In genomic region chr17:78151514-78152008, GRCh38 we compare ENCODE assay signal across 12 cellular contexts. TPM values are rescaled to one million over a fixed set of nuclear protein-coding genes. Genes with fewer than 3 reads are reported as not detected.
DNase-seq lines count a peak whose midpoint lies in the region; ATAC-seq, FAIRE-seq and TF ChIP-seq lines count a peak whose summit lies in the region.
"Had no signal": no experiment of that assay in that cellular context is flagged by ENCODE, and none has a peak within 500 bp of the region (broad histone marks: within the 10 kb centered on the region; RNA-seq: fewer than 3 reads in every experiment).

No MANE protein-coding gene starts in this region.

- FAIRE-seq in bronchial epithelial cell (lab: Jason Lieb, UNC) = no peak
- no peak for FAIRE-seq in HTR-8/SVneo (lab: Jason Lieb, UNC)

- no peak overlapping the region for H3K4me3 Mint-ChIP-seq in T-helper 2 cell treated with Interferon-gamma antibody and Interleukin-4, amounts not matched to agents 5 μg/mL and 100 μg/mL, for 36 hours
- H3K4me3 Mint-ChIP-seq: CD4-positive, CD25-positive, alpha-beta regulatory T cell had no signal

- no peaks in the 10 kb centered on the region for H3K9me3 Mint-ChIP-seq in T-helper 2 cell treated with Interferon-gamma antibody and Interleukin-4, amounts not matched to agents 5 μg/mL and 100 μg/mL, for 36 hours
- H3K9me3 Mint-ChIP-seq: CD4-positive, CD25-positive, alpha-beta regulatory T cell had no signal

- no peak overlapping the region for H3K27ac Mint-ChIP-seq in T-helper 2 cell treated with Interferon-gamma antibody and Interleukin-4, amounts not matched to agents 5 μg/mL and 100 μg/mL, for 36 hours
- H3K27ac Mint-ChIP-seq: CD4-positive, CD25-positive, alpha-beta regulatory T cell had no signal

- H3K27me3 ChIP-seq in bronchial epithelial cell (ENCODE audit: control insufficient read depth, insufficient read depth, low read length) = no peaks in the 10 kb centered on the region
- H3K27me3 ChIP-seq in mucosa of rectum (ENCODE audit: control insufficient read depth in 2 of 2, insufficient read depth in 2 of 2, low read length in 2 of 2) = no peaks in the 10 kb centered on the region
- H3K27me3 ChIP-seq: esophagus muscularis mucosa had no signal

- H3K4me3 ChIP-seq in bronchial epithelial cell (ENCODE audit: low read depth, low read length) (no peak overlapping the region), mucosa of rectum (ENCODE audit: low read length in 2 of 2) (no peak overlapping the region)
- H3K4me3 ChIP-seq: esophagus muscularis mucosa, SJCRH30 had no signal

- peaks cover 8% of the 10 kb centered on the region for H3K4me1 Mint-ChIP-seq in T-helper 2 cell treated with Interferon-gamma antibody and Interleukin-4, amounts not matched to agents 5 μg/mL and 100 μg/mL, for 36 hours (ENCODE audit: low read depth)

- no peaks in the 10 kb centered on the region for H3K27me3 Mint-ChIP-seq in T-helper 2 cell treated with Interferon-gamma antibody and Interleukin-4, amounts not matched to agents 5 μg/mL and 100 μg/mL, for 36 hours (ENCODE audit: low read depth)

- H3K27ac ChIP-seq in mucosa of rectum (ENCODE audit: low read depth in 2 of 2, low read length in 2 of 2) = peak overlapping the region; percentile 77 to 80
- H3K27ac ChIP-seq: esophagus muscularis mucosa, SJCRH30 had no signal

- H3K4me1 ChIP-seq in mucosa of rectum (ENCODE audit: control insufficient read depth in 2 of 2, insufficient read depth in 2 of 2, low read length in 2 of 2) = peaks cover 42 to 43% of the 10 kb centered on the region in 2 donors
- H3K4me1 ChIP-seq: SJCRH30 had no signal

- no peak for ATAC-seq in GM18907 (IDR thresholded peaks at IDR 0.05; ENCODE audit: unreplicated experiment)

- no peaks in the 10 kb centered on the region for H3K36me3 Mint-ChIP-seq in T-helper 2 cell treated with Interferon-gamma antibody and Interleukin-4, amounts not matched to agents 5 μg/mL and 100 μg/mL, for 36 hours (ENCODE audit: low read depth)
- H3K36me3 Mint-ChIP-seq: CD4-positive, CD25-positive, alpha-beta regulatory T cell had no signal

- DNase-seq in ELR (ENCODE audit: low read depth) = peak; percentile 81
- DNase-seq in bronchial epithelial cell (ENCODE audit: low read depth) = peak; percentile 46
- DNase-seq in HTR-8/SVneo (ENCODE audit: insufficient read length, low spot score) = no peak
- no peak for DNase-seq in T-helper 2 cell treated with Interferon-gamma antibody and Interleukin-4, amounts not matched to agents 5 μg/mL and 100 μg/mL, for 36 hours (ENCODE audit: low spot score)
- DNase-seq: amygdala; CD4-positive, CD25-positive, alpha-beta regulatory T cell; SJCRH30 had no signal

- no peaks in the 10 kb centered on the region for H3K36me3 ChIP-seq in bronchial epithelial cell (ENCODE audit: control insufficient read depth, insufficient read depth, low read length)
- no peaks in the 10 kb centered on the region for H3K36me3 ChIP-seq in mucosa of rectum (ENCODE audit: control insufficient read depth in 2 of 2, insufficient read depth in 2 of 2, low read length in 2 of 2)
- H3K36me3 ChIP-seq: esophagus muscularis mucosa, SJCRH30 had no signal

- peak overlapping the region in 1 of 2 donors; percentile 31 for H3K9ac ChIP-seq in mucosa of rectum (ENCODE audit: low read depth in 1 of 2, low read length in 2 of 2)

- TF ChIP-seq CTCF in bronchial epithelial cell (IDR thresholded peaks at IDR 0.05; ENCODE audit: insufficient read depth, low read length, severe bottlenecking) = no peak

- H3K9me3 ChIP-seq in mucosa of rectum (ENCODE audit: control insufficient read depth in 2 of 2, low read length in 2 of 2) = no peaks in the 10 kb centered on the region
- H3K9me3 ChIP-seq: esophagus muscularis mucosa, SJCRH30 had no signal

RNA-seq across cellular contexts. Expression of gene C17orf99, which starts 5.4 kb away (rescaled TPM):
- total RNA-seq in bronchial epithelial cell = 0.13 TPM in 1 of 2 replicates, not detected in the other
- total RNA-seq: activated CD8-positive, alpha-beta memory T cell treated with anti-CD3 and anti-CD28 coated beads for 36 hours; CD4-positive, CD25-positive, alpha-beta regulatory T cell; esophagus muscularis mucosa; kidney epithelial cell; SJCRH30 had no signal

RNA-seq across cellular contexts. Expression of gene SYNGR2, which starts 16.8 kb away (rescaled TPM):
- 41.9 and 51.0 TPM in 2 replicates for total RNA-seq in bronchial epithelial cell

RNA-seq across cellular contexts. Expression of gene TMC8, which starts 21.0 kb away (rescaled TPM):
- total RNA-seq in bronchial epithelial cell = under 0.01 TPM in 1 of 2 replicates, not detected in the other

RNA-seq across cellular contexts. Expression of gene TMC6, which starts 23.0 kb away (rescaled TPM):
- total RNA-seq in bronchial epithelial cell = 42.9 and 51.7 TPM in 2 replicates

RNA-seq across cellular contexts. Expression of gene TK1, which starts 35.3 kb away (rescaled TPM):
- total RNA-seq in bronchial epithelial cell = 0.79 and 2.9 TPM in 2 replicates

Comparison
In these comparisons a context has a peak if more than half of its experiments do, and no peak if none do; other contexts are left out.
1. DNase-seq: peak in ELR (single experiment) and bronchial epithelial cell (single experiment); none in HTR-8/SVneo (single experiment) and T-helper 2 cell treated with Interferon-gamma antibody and Interleukin-4, amounts not matched to agents 5 μg/mL and 100 μg/mL, for 36 hours (single experiment).